1 cellular context compared by ENCODE assay signal in the genomic region with DNA sequence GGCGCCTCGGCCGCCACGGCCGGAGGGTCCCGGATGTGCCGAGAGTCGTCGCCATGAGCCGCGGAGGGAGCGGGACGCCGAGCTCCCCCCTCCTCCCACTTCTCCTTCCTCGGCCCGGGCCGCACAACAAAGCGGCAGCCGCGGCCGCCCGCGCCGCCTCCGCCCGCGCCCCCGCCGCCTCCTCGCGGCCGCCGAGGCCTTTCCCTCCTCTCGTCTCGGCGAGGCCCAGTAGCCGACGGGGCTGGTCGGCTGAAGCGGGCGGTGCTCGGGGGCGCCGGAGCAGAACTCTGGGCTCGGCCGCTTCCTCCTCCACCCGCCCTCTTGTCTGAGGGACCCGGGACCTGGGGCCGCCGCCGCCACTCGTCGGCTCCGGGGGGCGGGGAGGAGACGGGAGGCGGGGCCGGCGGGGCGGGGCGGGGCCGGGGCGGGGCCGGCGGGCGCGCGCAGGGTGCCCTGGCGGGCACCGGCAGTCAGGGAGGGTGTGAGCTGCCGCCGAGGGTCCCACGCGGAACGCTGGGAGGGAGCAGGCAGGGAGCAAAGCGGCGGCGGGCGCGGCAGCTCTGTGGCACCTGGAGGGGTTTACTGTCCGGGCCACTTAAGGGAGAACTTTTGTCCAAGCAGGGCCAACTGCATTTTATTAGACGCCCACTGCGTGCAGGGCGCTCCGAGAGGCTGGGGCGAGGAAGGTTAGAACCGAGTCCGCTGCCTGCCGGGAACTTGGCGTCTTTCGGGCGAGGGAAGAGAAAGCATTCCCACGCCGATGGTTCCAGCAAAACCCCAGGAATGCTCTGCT.
A peak's percentile ranks its signal among the peaks of the same experiment; 100 is the strongest.
TF ChIP-seq lines count a peak whose summit lies in the region.

Gene SMURF2, minus strand, starts transcription at position 327 of the 793 bp plus-strand sequence. CDS start 427 bp downstream, outside the sequence.

TF ChIP-seq in K562, 482 proteins besides CTCF, POLR2A, EP300 and RAD21 (continued from another document and continues in another):
- TF ChIP-seq, protein P1, sequence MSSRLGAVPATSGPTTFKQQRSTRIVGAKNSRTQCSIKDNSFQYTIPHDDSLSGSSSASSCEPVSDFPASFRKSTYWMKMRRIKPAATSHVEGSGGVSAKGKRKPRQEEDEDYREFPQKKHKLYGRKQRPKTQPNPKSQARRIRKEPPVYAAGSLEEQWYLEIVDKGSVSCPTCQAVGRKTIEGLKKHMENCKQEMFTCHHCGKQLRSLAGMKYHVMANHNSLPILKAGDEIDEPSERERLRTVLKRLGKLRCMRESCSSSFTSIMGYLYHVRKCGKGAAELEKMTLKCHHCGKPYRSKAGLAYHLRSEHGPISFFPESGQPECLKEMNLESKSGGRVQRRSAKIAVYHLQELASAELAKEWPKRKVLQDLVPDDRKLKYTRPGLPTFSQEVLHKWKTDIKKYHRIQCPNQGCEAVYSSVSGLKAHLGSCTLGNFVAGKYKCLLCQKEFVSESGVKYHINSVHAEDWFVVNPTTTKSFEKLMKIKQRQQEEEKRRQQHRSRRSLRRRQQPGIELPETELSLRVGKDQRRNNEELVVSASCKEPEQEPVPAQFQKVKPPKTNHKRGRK (tag; IDR thresholded peaks at IDR 0.05): no peak
- TF ChIP-seq ZNF717 (CRISPR knock-in tag; IDR thresholded peaks at IDR 0.05): no peak
- TF ChIP-seq, protein P2, sequence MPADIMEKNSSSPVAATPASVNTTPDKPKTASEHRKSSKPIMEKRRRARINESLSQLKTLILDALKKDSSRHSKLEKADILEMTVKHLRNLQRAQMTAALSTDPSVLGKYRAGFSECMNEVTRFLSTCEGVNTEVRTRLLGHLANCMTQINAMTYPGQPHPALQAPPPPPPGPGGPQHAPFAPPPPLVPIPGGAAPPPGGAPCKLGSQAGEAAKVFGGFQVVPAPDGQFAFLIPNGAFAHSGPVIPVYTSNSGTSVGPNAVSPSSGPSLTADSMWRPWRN (IDR thresholded peaks at IDR 0.05; ENCODE audit: low read depth): no peak
- TF ChIP-seq CREM (IDR thresholded peaks at IDR 0.05; ENCODE audit: low read depth): 0 out of 2 replicates have a peak, but pooled peaks have one; percentile 17
- TF ChIP-seq ERF (CRISPR knock-in tag; IDR thresholded peaks at IDR 0.05): no peak
- peak in 1 of 2 experiments; percentile 38; a peak in 1 of 4 replicates for TF ChIP-seq TEAD1 (CRISPR knock-in tag; IDR thresholded peaks at IDR 0.05)
- TF ChIP-seq PTTG1 (tag; IDR thresholded peaks at IDR 0.05; ENCODE audit: low read depth): no peak
- peak; percentile 74; the same call in 1 of the 2 replicates for TF ChIP-seq GTF2E2 (tag; IDR thresholded peaks at IDR 0.05)
- TF ChIP-seq CGGBP1 (CRISPR knock-in tag; IDR thresholded peaks at IDR 0.05): peak; percentile 68; the same call in 1 of the 2 replicates
- no peak for TF ChIP-seq ZKSCAN3 (CRISPR knock-in tag; IDR thresholded peaks at IDR 0.05)
- TF ChIP-seq ZNF239 (CRISPR knock-in tag; IDR thresholded peaks at IDR 0.05): no peak
- no peak for TF ChIP-seq ZNF780A (CRISPR knock-in tag; IDR thresholded peaks at IDR 0.05)
- TF ChIP-seq FOXJ3 (CRISPR knock-in tag; IDR thresholded peaks at IDR 0.05): no peak
- TF ChIP-seq HINFP (tag; conservative IDR thresholded peaks at IDR 0.05; ENCODE audit: low read depth): no peak
- TF ChIP-seq NRF1 (conservative IDR thresholded peaks at IDR 0.05 in 1 of 2, IDR thresholded peaks at IDR 0.05 in 1 of 2): peak; percentile 7 to 9; a peak in 3 of 4 replicates
- no peak for TF ChIP-seq NCOA4 (IDR thresholded peaks at IDR 0.05; ENCODE audit: partially characterized antibody)
- no peak; the same call in 1 of the 2 replicates for TF ChIP-seq ZSCAN29 (IDR thresholded peaks at IDR 0.05)
- no peak for TF ChIP-seq COPS2 (conservative IDR thresholded peaks at IDR 0.05)
- no peak for TF ChIP-seq ZNF79 (CRISPR knock-in tag; IDR thresholded peaks at IDR 0.05; ENCODE audit: low read depth)
- TF ChIP-seq HDAC1 (IDR thresholded peaks at IDR 0.05): no peak
- TF ChIP-seq NONO (IDR thresholded peaks at IDR 0.05; ENCODE audit: low read depth in 2 of 2, low read length in 1 of 2): peak; percentile 65 to 91
- no peak for TF ChIP-seq NCOA2 (IDR thresholded peaks at IDR 0.05; ENCODE audit: partially characterized antibody in 2 of 2)
- TF ChIP-seq ESRRB (CRISPR knock-in tag; IDR thresholded peaks at IDR 0.05; ENCODE audit: borderline replicate concordance): no peak
- no peak for TF ChIP-seq PCBP1 (IDR thresholded peaks at IDR 0.05; ENCODE audit: low read depth, low read length, poor library complexity, severe bottlenecking)
- TF ChIP-seq RFX7 (CRISPR knock-in tag; IDR thresholded peaks at IDR 0.05): no peak
- no peak for TF ChIP-seq NCOA1 (IDR thresholded peaks at IDR 0.05; ENCODE audit: low read depth)
- TF ChIP-seq DNMT1 (IDR thresholded peaks at IDR 0.05): no peak
- TF ChIP-seq HCFC1 (IDR thresholded peaks at IDR 0.05; ENCODE audit: low read depth, low read length): peak; percentile 27
- TF ChIP-seq, protein P3, sequence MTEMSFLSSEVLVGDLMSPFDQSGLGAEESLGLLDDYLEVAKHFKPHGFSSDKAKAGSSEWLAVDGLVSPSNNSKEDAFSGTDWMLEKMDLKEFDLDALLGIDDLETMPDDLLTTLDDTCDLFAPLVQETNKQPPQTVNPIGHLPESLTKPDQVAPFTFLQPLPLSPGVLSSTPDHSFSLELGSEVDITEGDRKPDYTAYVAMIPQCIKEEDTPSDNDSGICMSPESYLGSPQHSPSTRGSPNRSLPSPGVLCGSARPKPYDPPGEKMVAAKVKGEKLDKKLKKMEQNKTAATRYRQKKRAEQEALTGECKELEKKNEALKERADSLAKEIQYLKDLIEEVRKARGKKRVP (CRISPR knock-in tag; IDR thresholded peaks at IDR 0.05): no peak
- TF ChIP-seq, protein P4, sequence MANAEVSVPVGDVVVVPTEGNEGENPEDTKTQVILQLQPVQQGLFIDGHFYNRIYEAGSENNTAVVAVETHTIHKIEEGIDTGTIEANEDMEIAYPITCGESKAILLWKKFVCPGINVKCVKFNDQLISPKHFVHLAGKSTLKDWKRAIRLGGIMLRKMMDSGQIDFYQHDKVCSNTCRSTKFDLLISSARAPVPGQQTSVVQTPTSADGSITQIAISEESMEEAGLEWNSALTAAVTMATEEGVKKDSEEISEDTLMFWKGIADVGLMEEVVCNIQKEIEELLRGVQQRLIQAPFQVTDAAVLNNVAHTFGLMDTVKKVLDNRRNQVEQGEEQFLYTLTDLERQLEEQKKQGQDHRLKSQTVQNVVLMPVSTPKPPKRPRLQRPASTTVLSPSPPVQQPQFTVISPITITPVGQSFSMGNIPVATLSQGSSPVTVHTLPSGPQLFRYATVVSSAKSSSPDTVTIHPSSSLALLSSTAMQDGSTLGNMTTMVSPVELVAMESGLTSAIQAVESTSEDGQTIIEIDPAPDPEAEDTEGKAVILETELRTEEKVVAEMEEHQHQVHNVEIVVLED (CRISPR knock-in tag; IDR thresholded peaks at IDR 0.05): no peak
- TF ChIP-seq HSF4 (CRISPR knock-in tag; IDR thresholded peaks at IDR 0.05; ENCODE audit: borderline replicate concordance): no peak
- TF ChIP-seq ZNF280B (CRISPR knock-in tag; IDR thresholded peaks at IDR 0.05): no peak
- TF ChIP-seq ZNF140 (CRISPR knock-in tag; IDR thresholded peaks at IDR 0.05): no peak
- no peak for TF ChIP-seq ZNF197 (CRISPR knock-in tag; IDR thresholded peaks at IDR 0.05; ENCODE audit: low read depth)
- TF ChIP-seq, protein P5, sequence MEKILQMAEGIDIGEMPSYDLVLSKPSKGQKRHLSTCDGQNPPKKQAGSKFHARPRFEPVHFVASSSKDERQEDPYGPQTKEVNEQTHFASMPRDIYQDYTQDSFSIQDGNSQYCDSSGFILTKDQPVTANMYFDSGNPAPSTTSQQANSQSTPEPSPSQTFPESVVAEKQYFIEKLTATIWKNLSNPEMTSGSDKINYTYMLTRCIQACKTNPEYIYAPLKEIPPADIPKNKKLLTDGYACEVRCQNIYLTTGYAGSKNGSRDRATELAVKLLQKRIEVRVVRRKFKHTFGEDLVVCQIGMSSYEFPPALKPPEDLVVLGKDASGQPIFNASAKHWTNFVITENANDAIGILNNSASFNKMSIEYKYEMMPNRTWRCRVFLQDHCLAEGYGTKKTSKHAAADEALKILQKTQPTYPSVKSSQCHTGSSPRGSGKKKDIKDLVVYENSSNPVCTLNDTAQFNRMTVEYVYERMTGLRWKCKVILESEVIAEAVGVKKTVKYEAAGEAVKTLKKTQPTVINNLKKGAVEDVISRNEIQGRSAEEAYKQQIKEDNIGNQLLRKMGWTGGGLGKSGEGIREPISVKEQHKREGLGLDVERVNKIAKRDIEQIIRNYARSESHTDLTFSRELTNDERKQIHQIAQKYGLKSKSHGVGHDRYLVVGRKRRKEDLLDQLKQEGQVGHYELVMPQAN (IDR thresholded peaks at IDR 0.05; ENCODE audit: borderline replicate concordance): no peak
- no peak for TF ChIP-seq RBM14 (IDR thresholded peaks at IDR 0.05; ENCODE audit: borderline replicate concordance, insufficient read depth, low read depth, low read length)
- no peak for TF ChIP-seq TGIF2 (CRISPR knock-in tag; IDR thresholded peaks at IDR 0.05)
- TF ChIP-seq VEZF1 (CRISPR knock-in tag; IDR thresholded peaks at IDR 0.05): peak; percentile 95
- no peak for TF ChIP-seq ZNF124 (CRISPR knock-in tag; IDR thresholded peaks at IDR 0.05)
- TF ChIP-seq ETV6 (IDR thresholded peaks at IDR 0.05; ENCODE audit: borderline replicate concordance in 1 of 2, low read depth in 2 of 2, low read length in 1 of 2): no peak
- no peak for TF ChIP-seq ETV6 (CRISPR knock-in tag; IDR thresholded peaks at IDR 0.05; ENCODE audit: borderline replicate concordance)
- peak; percentile 64 for TF ChIP-seq TAF1 (IDR thresholded peaks at IDR 0.05; ENCODE audit: control insufficient read depth, extremely low read depth, insufficient read depth, low read length, severe bottlenecking)
- TF ChIP-seq HNRNPL (IDR thresholded peaks at IDR 0.05; ENCODE audit: low read depth, low read length): peak; percentile 44; the same call in 1 of the 2 replicates
- TF ChIP-seq SETDB1 (IDR thresholded peaks at IDR 0.05; ENCODE audit: low read length): no peak
- peak; percentile 87 for TF ChIP-seq RB1 (IDR thresholded peaks at IDR 0.05; ENCODE audit: low read depth)
- no peak for TF ChIP-seq ZNF77 (CRISPR knock-in tag; IDR thresholded peaks at IDR 0.05)
- TF ChIP-seq ZBTB26 (CRISPR knock-in tag; IDR thresholded peaks at IDR 0.05): no peak
- TF ChIP-seq, protein P6, sequence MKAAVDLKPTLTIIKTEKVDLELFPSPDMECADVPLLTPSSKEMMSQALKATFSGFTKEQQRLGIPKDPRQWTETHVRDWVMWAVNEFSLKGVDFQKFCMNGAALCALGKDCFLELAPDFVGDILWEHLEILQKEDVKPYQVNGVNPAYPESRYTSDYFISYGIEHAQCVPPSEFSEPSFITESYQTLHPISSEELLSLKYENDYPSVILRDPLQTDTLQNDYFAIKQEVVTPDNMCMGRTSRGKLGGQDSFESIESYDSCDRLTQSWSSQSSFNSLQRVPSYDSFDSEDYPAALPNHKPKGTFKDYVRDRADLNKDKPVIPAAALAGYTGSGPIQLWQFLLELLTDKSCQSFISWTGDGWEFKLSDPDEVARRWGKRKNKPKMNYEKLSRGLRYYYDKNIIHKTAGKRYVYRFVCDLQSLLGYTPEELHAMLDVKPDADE (conservative IDR thresholded peaks at IDR 0.05; ENCODE audit: control insufficient read depth, low read depth, low read length): peak; percentile 60
- TF ChIP-seq THRAP3 (IDR thresholded peaks at IDR 0.05; ENCODE audit: borderline replicate concordance): no peak
- no peak for TF ChIP-seq SREBF2 (CRISPR knock-in tag; IDR thresholded peaks at IDR 0.05)
- peak; percentile 92; the same call in 1 of the 2 replicates for TF ChIP-seq ZKSCAN8 (CRISPR knock-in tag; IDR thresholded peaks at IDR 0.05)
